Comparison of ENCODE assay signal across 1 cellular context in the genomic region with DNA sequence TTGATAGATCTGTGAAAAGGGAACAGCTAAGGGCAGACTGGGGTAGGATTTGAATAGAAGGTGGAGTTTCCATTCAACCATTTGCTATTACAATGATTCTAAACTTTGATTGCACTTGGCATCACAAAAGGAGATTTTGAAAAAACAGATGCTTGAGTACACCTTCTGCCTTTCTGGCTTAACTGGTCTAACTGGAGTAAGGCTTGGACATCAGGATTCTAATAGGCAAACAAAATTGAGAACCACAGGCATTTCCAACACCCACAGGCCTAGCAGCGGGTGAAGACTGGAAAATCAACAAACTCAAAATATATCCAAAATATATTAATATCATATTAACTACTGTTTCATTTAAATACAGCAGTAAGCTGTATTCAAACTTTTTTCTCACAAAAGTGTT.
TF ChIP-seq lines count a peak whose summit lies in the region.

No MANE protein-coding gene starts in this region.

TF ChIP-seq in IMR-90, 13 proteins besides CTCF, POLR2A, EP300 and RAD21:
- no peak for TF ChIP-seq MXI1 (IDR thresholded peaks at IDR 0.05; ENCODE audit: borderline replicate concordance, low read depth, low read length)
- no peak for TF ChIP-seq SMC3 (IDR thresholded peaks at IDR 0.05; ENCODE audit: low read depth, low read length)
- TF ChIP-seq, protein P1, sequence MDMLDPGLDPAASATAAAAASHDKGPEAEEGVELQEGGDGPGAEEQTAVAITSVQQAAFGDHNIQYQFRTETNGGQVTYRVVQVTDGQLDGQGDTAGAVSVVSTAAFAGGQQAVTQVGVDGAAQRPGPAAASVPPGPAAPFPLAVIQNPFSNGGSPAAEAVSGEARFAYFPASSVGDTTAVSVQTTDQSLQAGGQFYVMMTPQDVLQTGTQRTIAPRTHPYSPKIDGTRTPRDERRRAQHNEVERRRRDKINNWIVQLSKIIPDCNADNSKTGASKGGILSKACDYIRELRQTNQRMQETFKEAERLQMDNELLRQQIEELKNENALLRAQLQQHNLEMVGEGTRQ (IDR thresholded peaks at IDR 0.05; ENCODE audit: low read depth, low read length), result no peak
- TF ChIP-seq, protein P2, sequence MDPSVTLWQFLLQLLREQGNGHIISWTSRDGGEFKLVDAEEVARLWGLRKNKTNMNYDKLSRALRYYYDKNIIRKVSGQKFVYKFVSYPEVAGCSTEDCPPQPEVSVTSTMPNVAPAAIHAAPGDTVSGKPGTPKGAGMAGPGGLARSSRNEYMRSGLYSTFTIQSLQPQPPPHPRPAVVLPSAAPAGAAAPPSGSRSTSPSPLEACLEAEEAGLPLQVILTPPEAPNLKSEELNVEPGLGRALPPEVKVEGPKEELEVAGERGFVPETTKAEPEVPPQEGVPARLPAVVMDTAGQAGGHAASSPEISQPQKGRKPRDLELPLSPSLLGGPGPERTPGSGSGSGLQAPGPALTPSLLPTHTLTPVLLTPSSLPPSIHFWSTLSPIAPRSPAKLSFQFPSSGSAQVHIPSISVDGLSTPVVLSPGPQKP (IDR thresholded peaks at IDR 0.05; ENCODE audit: borderline replicate concordance, low read depth, low read length), result no peak
- TF ChIP-seq CEBPB (IDR thresholded peaks at IDR 0.05; ENCODE audit: low read depth, low read length), result no peak
- no peak for TF ChIP-seq RCOR1 (IDR thresholded peaks at IDR 0.05; ENCODE audit: insufficient replicate concordance, low read length)
- TF ChIP-seq CHD1 (IDR thresholded peaks at IDR 0.05; ENCODE audit: low read depth, low read length), result no peak
- no peak for TF ChIP-seq FOS (IDR thresholded peaks at IDR 0.05; ENCODE audit: low read depth, low read length)
- TF ChIP-seq MAFK (IDR thresholded peaks at IDR 0.05; ENCODE audit: low read depth, low read length), result no peak
- TF ChIP-seq NFE2L2 (IDR thresholded peaks at IDR 0.05; ENCODE audit: low read depth, low read length), result no peak
